Comparison of ENCODE assay signal across 8 cellular contexts in genomic region chr9:32525506-32525905, GRCh38. TPM values are rescaled to one million over a fixed set of nuclear protein-coding genes. Genes with fewer than 3 reads are reported as not detected.
DNase-seq lines count a peak whose midpoint lies in the region; ATAC-seq, FAIRE-seq and TF ChIP-seq lines count a peak whose summit lies in the region.

No MANE protein-coding gene starts in this region.

- TF ChIP-seq CTCF in GM12864 (IDR thresholded peaks at IDR 0.05; ENCODE audit: low read depth, low read length, missing control alignments): no peak
- no peak for TF ChIP-seq CTCF in RWPE2 (IDR thresholded peaks at IDR 0.05; ENCODE audit: poor library complexity, severe bottlenecking)

- peaks cover 15 to 57% (median 47%) of the 10 kb centered on the region in 4 donors for H3K4me1 Mint-ChIP-seq in naive thymus-derived CD8-positive, alpha-beta T cell

- H3K27ac ChIP-seq in RWPE2 (ENCODE audit: poor library complexity, severe bottlenecking) (peak overlapping the region; percentile 64), epithelial cell of prostate (peak overlapping the region; percentile 64)

- H3K36me3 Mint-ChIP-seq in naive thymus-derived CD8-positive, alpha-beta T cell: peaks cover 9 to 23% (median 23%) of the 10 kb centered on the region in 3 donors

- peak overlapping the region; percentile 70 for H3K4me3 ChIP-seq in GM12864 (ENCODE audit: low read depth, low read length)
- H3K4me3 ChIP-seq in RWPE2 (ENCODE audit: severe bottlenecking): peak overlapping the region; percentile 59

- no peaks in the 10 kb centered on the region for H3K9me3 ChIP-seq in RWPE2 (ENCODE audit: severe bottlenecking)

- TF ChIP-seq POLR2A in H54 (IDR thresholded peaks at IDR 0.05; ENCODE audit: low read depth, low read length): no peak

- H3K36me3 ChIP-seq in RWPE2 (ENCODE audit: low read depth): no peaks in the 10 kb centered on the region

- ATAC-seq in HG02678 (IDR thresholded peaks at IDR 0.05; ENCODE audit: unreplicated experiment): peak; percentile 23
- peak; percentile 16; the same call in 2 of the 3 replicates for ATAC-seq in RWPE2 (ENCODE audit: low read depth)
- ATAC-seq in naive thymus-derived CD8-positive, alpha-beta T cell: peak in 1 of 2 donors; percentile 13

- no peak for DNase-seq in GM12864 (ENCODE audit: low read depth)
- DNase-seq in RWPE2 (ENCODE audit: low spot score): no peak
- no peak for DNase-seq in epithelial cell of prostate (ENCODE audit: low read depth, low spot score)
- peak in 1 of 10 donors; percentile 35 for DNase-seq in naive thymus-derived CD8-positive, alpha-beta T cell
- DNase-seq in H54 (ENCODE audit: insufficient read length, low spot score): no peak
- DNase-seq in stimulated activated CD4-positive, alpha-beta T cell treated with anti-CD3 and anti-CD28 coated beads, Interleukin-2, amount 100 ng/mL, for 24 hours: no peak
- no peak for DNase-seq in epidermal melanocyte (ENCODE audit: insufficient read length, low spot score)

- peaks cover 6% of the 10 kb centered on the region for H3K4me1 ChIP-seq in RWPE2 (ENCODE audit: insufficient read depth, poor library complexity, severe bottlenecking)

- POLR2A ChIA-PET in naive thymus-derived CD8-positive, alpha-beta T cell (lab: Charles Lee): interaction anchor here (1.0 to 3.8 kb wide), 8 partner anchors 14 to 146 kb away, joined by 3 to 57 read pairs (median 4); partner anchors contain the start of genes ACO1, NDUFB6, SMIM27 and TOPORS

- peak overlapping the region; percentile 94 to 99 (median 97) for H3K27ac Mint-ChIP-seq in naive thymus-derived CD8-positive, alpha-beta T cell

- peak overlapping the region; percentile 83 to 99 (median 96) for H3K4me3 Mint-ChIP-seq in naive thymus-derived CD8-positive, alpha-beta T cell

- FAIRE-seq in H54 (lab: Jason Lieb, UNC): no peak

- H3K27me3 Mint-ChIP-seq in naive thymus-derived CD8-positive, alpha-beta T cell: no peaks in the 10 kb centered on the region

- peaks cover 0 to 8% (median 0%) of the 10 kb centered on the region in 9 donors for H3K9me3 Mint-ChIP-seq in naive thymus-derived CD8-positive, alpha-beta T cell

- no peaks in the 10 kb centered on the region for H3K27me3 ChIP-seq in RWPE2 (ENCODE audit: insufficient read depth, poor library complexity, severe bottlenecking)

RNA-seq across cellular contexts. Expression of gene RIGI, which starts 0.5 kb away (rescaled TPM):
- 10 to 100 TPM; 20.9 to 22.6 TPM for total RNA-seq in naive thymus-derived CD8-positive, alpha-beta T cell
- polyA plus RNA-seq in naive thymus-derived CD8-positive, alpha-beta T cell: 10 to 100 TPM; 12.7 to 14.4 (median 14.1) TPM

RNA-seq across cellular contexts. Expression of gene SMIM27, which starts 26.6 kb away (rescaled TPM):
- 10 to 100 TPM; 37.0 to 37.8 TPM for total RNA-seq in naive thymus-derived CD8-positive, alpha-beta T cell
- 100 to 1,000 TPM; 103 to 116 (median 110) TPM for polyA plus RNA-seq in naive thymus-derived CD8-positive, alpha-beta T cell

RNA-seq across cellular contexts. Expression of gene TOPORS, which starts 26.9 kb away (rescaled TPM):
- 10 to 100 TPM; 21.9 to 24.2 TPM for total RNA-seq in naive thymus-derived CD8-positive, alpha-beta T cell
- 10 to 100 TPM; 22.8 to 26.0 (median 23.5) TPM for polyA plus RNA-seq in naive thymus-derived CD8-positive, alpha-beta T cell

RNA-seq across cellular contexts. Expression of gene NDUFB6, which starts 47.5 kb away (rescaled TPM):
- total RNA-seq in naive thymus-derived CD8-positive, alpha-beta T cell: 10 to 100 TPM; 22.5 to 23.0 TPM
- polyA plus RNA-seq in naive thymus-derived CD8-positive, alpha-beta T cell: 10 to 100 TPM; 70.0 to 92.7 (median 91.3) TPM
